ENCODE assay signal across 12 cellular contexts in the genomic region with DNA sequence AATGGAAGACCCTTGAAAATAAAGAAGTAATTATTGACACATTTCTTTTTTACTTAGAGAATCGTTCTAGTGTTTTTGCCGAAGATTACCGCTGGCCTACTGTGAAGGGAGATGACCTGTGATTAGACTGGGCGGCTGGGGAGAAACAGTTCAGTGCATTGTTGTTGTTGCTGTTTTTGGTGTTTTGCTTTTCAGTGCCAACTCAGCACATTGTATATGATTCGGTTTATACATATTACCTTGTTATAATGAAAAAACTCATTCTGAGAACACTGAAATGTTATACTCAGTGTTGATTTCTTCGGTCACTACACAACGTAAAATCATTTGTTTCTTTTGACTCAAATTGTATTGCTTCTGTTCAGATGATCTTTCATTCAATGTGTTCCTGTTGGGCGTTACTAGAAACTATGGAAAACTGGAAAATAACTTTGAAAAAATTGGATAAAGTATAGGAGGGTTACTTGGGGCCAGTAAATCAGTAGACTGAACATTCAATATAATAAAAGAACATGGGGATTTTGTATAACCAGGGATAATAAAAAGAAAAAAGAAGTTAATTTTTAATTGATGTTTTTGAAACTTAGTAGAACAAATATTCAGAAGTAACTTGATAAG. TPM values are rescaled to one million over a fixed set of nuclear protein-coding genes. Genes with fewer than 3 reads are reported as not detected.
DNase-seq lines count a peak whose midpoint lies in the region; ATAC-seq, FAIRE-seq and TF ChIP-seq lines count a peak whose summit lies in the region.
"Had no signal": no experiment of that assay in that cellular context is flagged by ENCODE, and none has a peak within 500 bp of the region (broad histone marks: within the 10 kb centered on the region; RNA-seq: fewer than 3 reads in every experiment).

No MANE protein-coding gene starts in this region.

- H4K91ac ChIP-seq in mesenchymal stem cell (ENCODE audit: low read length) = no peak overlapping the region

- no peak overlapping the region for H3K14ac ChIP-seq in mesenchymal stem cell (ENCODE audit: low read length in 2 of 2)

- H3K79me1 ChIP-seq in mesenchymal stem cell (replicated peaks; ENCODE audit: low read length, poor library complexity, severe bottlenecking) = peaks cover 1% of the 10 kb centered on the region

- H3K79me2 ChIP-seq in astrocyte (ENCODE audit: insufficient read depth, low read length) = peaks cover 42% of the 10 kb centered on the region
- peaks cover 12% of the 10 kb centered on the region for H3K79me2 ChIP-seq in osteoblast (ENCODE audit: insufficient read depth, low read length)

- peaks cover 45 to 65% (median 59%) of the 10 kb centered on the region in 3 donors for H3K4me1 Mint-ChIP-seq in IgD-negative memory B cell
- peaks cover 33% of the 10 kb centered on the region for H3K4me1 Mint-ChIP-seq in astrocyte (ENCODE audit: low read depth, unreplicated experiment)

- no peak for FAIRE-seq in astrocyte (lab: Jason Lieb, UNC)
- FAIRE-seq: islet of Langerhans had no signal

- no peak overlapping the region for H2AFZ ChIP-seq in astrocyte (ENCODE audit: low read depth, low read length)
- no peak overlapping the region for H2AFZ ChIP-seq in osteoblast (ENCODE audit: low read length)
- H2AFZ ChIP-seq in mesenchymal stem cell (ENCODE audit: low read depth, low read length) = no peak overlapping the region

- H3K4me3 ChIP-seq in astrocyte (ENCODE audit: insufficient read depth, low read depth, low read length) = peak overlapping the region; percentile 94
- H3K4me3 ChIP-seq in osteoblast (ENCODE audit: insufficient read depth, low read length) = no peak overlapping the region
- H3K4me3 ChIP-seq in mesenchymal stem cell (ENCODE audit: insufficient read depth in 1 of 2, low read depth in 1 of 2, low read length in 2 of 2) = no peak overlapping the region

- no peak overlapping the region for H3K27ac ChIP-seq in astrocyte (ENCODE audit: low read depth, low read length)
- peak overlapping the region; percentile 13 for H3K27ac ChIP-seq in osteoblast (ENCODE audit: low read depth, low read length)
- H3K27ac ChIP-seq in mesenchymal stem cell (ENCODE audit: low read length, poor library complexity, severe bottlenecking) = no peak overlapping the region

- H3K27me3 Mint-ChIP-seq in IgD-negative memory B cell (no peaks in the 10 kb centered on the region), astrocyte (ENCODE audit: low read depth, unreplicated experiment) (no peaks in the 10 kb centered on the region)

- ATAC-seq in HG02884 (IDR thresholded peaks at IDR 0.05; ENCODE audit: unreplicated experiment) = no peak

- H3K27me3 ChIP-seq in astrocyte (ENCODE audit: insufficient read depth, low read length) (no peaks in the 10 kb centered on the region), osteoblast (ENCODE audit: insufficient read depth, low read length) (no peaks in the 10 kb centered on the region), mesenchymal stem cell (ENCODE audit: control insufficient read depth in 1 of 2, insufficient read depth in 1 of 2, low read length in 2 of 2) (no peaks in the 10 kb centered on the region)

- peaks cover 29% of the 10 kb centered on the region for H3K4me1 ChIP-seq in astrocyte (ENCODE audit: insufficient read depth, low read length)
- peaks cover 23% of the 10 kb centered on the region for H3K4me1 ChIP-seq in osteoblast (ENCODE audit: insufficient read depth, low read length)
- H3K4me1 ChIP-seq in mesenchymal stem cell (ENCODE audit: control insufficient read depth, insufficient read depth, low read depth, low read length) = peaks cover 4% of the 10 kb centered on the region

- H3K9me3 Mint-ChIP-seq in IgD-negative memory B cell (no peaks in the 10 kb centered on the region), astrocyte (ENCODE audit: unreplicated experiment) (no peaks in the 10 kb centered on the region)
- H3K9me3 Mint-ChIP-seq: nephron had no signal

- peak overlapping the region in 2 of 3 donors; percentile 62 to 70 for H3K27ac Mint-ChIP-seq in IgD-negative memory B cell
- H3K27ac Mint-ChIP-seq in astrocyte (ENCODE audit: unreplicated experiment) = peak overlapping the region; percentile 38
- H3K27ac Mint-ChIP-seq: nephron had no signal

- H3K18ac ChIP-seq in mesenchymal stem cell (ENCODE audit: low read depth in 1 of 2, low read length in 2 of 2) = no peak overlapping the region

- H4K8ac ChIP-seq in mesenchymal stem cell (ENCODE audit: low read length) = no peak overlapping the region

- no peak overlapping the region for H2BK5ac ChIP-seq in mesenchymal stem cell (ENCODE audit: low read depth, low read length, poor library complexity, severe bottlenecking)

- H3K9ac ChIP-seq in astrocyte (ENCODE audit: low read length) = peak overlapping the region; percentile 97
- no peak overlapping the region for H3K9ac ChIP-seq in mesenchymal stem cell (ENCODE audit: low read length)

- DNase-seq in activated CD8-positive, alpha-beta memory T cell treated with anti-CD3 and anti-CD28 coated beads, Interleukin-2, amount 50 U/mL, for 48 hours = peak; percentile 42
- DNase-seq in activated CD8-positive, alpha-beta memory T cell treated with anti-CD3 and anti-CD28 coated beads, Interleukin-2, amount 50 U/mL, for 4 hours = no peak
- no peak for DNase-seq in astrocyte (ENCODE audit: low read depth)
- DNase-seq in osteoblast (ENCODE audit: insufficient read length, low spot score, missing footprints) = no peak
- DNase-seq in C1 segment of cervical spinal cord (lab: John Stamatoyannopoulos, UW) = no peak
- DNase-seq in mesenchymal stem cell = no peak
- DNase-seq: activated effector memory CD4-positive, alpha-beta T cell treated with anti-CD3 and anti-CD28 coated beads, Interleukin-2, amount 50 U/mL, for 16 hours; NCI-H2081 treated with DMSO at 0.1 percent for 48 hours had no signal

- H2BK120ac ChIP-seq in mesenchymal stem cell (ENCODE audit: low read depth, low read length) = no peak overlapping the region

- no peak for TF ChIP-seq CTCF in astrocyte (IDR thresholded peaks at IDR 0.05; ENCODE audit: insufficient read depth, low read depth, low read length)
- no peak for TF ChIP-seq CTCF in osteoblast (IDR thresholded peaks at IDR 0.05; ENCODE audit: extremely low read depth, low read depth, low read length)

- H3K36me3 ChIP-seq in astrocyte (ENCODE audit: insufficient read depth, low read length) (peaks cover 11% of the 10 kb centered on the region), osteoblast (ENCODE audit: insufficient read depth, low read length) (peaks cover 4% of the 10 kb centered on the region), mesenchymal stem cell (ENCODE audit: control insufficient read depth in 1 of 2, insufficient read depth in 2 of 2, low read depth in 1 of 2, low read length in 2 of 2) (peaks cover 0 to 12% of the 10 kb centered on the region in 2 experiments)

- H3K36me3 Mint-ChIP-seq in IgD-negative memory B cell = peaks cover 2% of the 10 kb centered on the region
- H3K36me3 Mint-ChIP-seq in astrocyte (ENCODE audit: low read depth, unreplicated experiment) = peaks cover 22% of the 10 kb centered on the region

- H2AK5ac ChIP-seq in mesenchymal stem cell (ENCODE audit: low read length, severe bottlenecking) = no peak overlapping the region

- no peak overlapping the region for H2BK15ac ChIP-seq in mesenchymal stem cell (ENCODE audit: low read depth, poor library complexity, severe bottlenecking)

- H4K20me1 ChIP-seq in astrocyte (ENCODE audit: insufficient read depth, low read length) = peaks cover 26% of the 10 kb centered on the region
- H4K20me1 ChIP-seq in osteoblast (ENCODE audit: insufficient read depth, low read length) = no peaks in the 10 kb centered on the region

- H3K4me3 Mint-ChIP-seq in IgD-negative memory B cell = peak overlapping the region in 3 of 4 donors; percentile 51 to 98 (median 96)
- peak overlapping the region; percentile 94 for H3K4me3 Mint-ChIP-seq in astrocyte (ENCODE audit: unreplicated experiment)

- H3K4me2 ChIP-seq in astrocyte (ENCODE audit: low read length) (peak overlapping the region; percentile 98), osteoblast (ENCODE audit: insufficient read depth, low read length) (no peak overlapping the region), mesenchymal stem cell (ENCODE audit: low read length, poor library complexity, severe bottlenecking) (no peak overlapping the region)

- no peak overlapping the region for H3K4ac ChIP-seq in mesenchymal stem cell (ENCODE audit: low read depth in 1 of 2, low read length in 2 of 2)

- no peak overlapping the region for H2BK12ac ChIP-seq in mesenchymal stem cell (ENCODE audit: low read length in 2 of 2)

- H3K23ac ChIP-seq in mesenchymal stem cell (ENCODE audit: low read length in 2 of 2) = no peak overlapping the region

- H3K9me3 ChIP-seq in astrocyte (ENCODE audit: insufficient read depth, low read depth, low read length) (no peaks in the 10 kb centered on the region), osteoblast (ENCODE audit: low read depth, low read length) (no peaks in the 10 kb centered on the region), mesenchymal stem cell (ENCODE audit: control insufficient read depth, low read length) (no peaks in the 10 kb centered on the region)

- WGBS in mesenchymal stem cell = 90% methylated on average over 7 of the region's 8 CpGs

RNA-seq across cellular contexts. Expression of a gene that starts 3.3 kb away (rescaled TPM):
- polyA plus RNA-seq in IgD-negative memory B cell = 89.4 TPM
- total RNA-seq in astrocyte (91.0 and 98.1 TPM in 2 replicates), osteoblast (3.5 and 4.0 TPM in 2 replicates)
- 84.5 TPM for polyA plus RNA-seq in mesenchymal stem cell (2013, experiment 1 of 2)
- 88.7 TPM for polyA plus RNA-seq in mesenchymal stem cell (2013, experiment 2 of 2)

Comparison
In these comparisons a context has a peak if more than half of its experiments do, and no peak if none do; other contexts are left out.
1. RNA of a gene that starts 3.3 kb away (total RNA-seq): 91.0 to 98.1 TPM in astrocyte; 3.5 to 4.0 TPM in osteoblast; every median in the first group is over 10 times any median in the second.